18 cellular contexts compared by ENCODE assay signal in the genomic region with DNA sequence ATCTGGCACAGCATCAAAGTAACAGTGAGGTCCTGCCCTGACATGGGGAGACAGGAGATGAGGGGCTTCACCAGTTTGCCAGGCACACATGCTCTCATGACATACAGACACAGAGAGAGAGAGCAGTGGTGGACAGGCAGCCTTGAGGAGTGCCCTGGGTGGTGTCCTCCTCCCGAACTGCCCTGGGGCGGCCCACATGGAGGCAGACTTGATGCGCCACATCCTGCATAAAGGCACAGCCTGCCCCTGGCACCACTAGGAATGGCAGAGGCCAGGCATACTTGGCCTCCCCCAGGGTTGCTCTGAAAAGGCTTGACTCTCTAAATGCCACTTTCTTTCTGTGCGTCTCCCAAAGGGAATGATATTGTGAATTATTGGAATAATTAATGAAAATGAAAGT.
"Had no signal": no experiment of that assay in that cellular context is flagged by ENCODE, and none has a peak within 500 bp of the region (broad histone marks: within the 10 kb centered on the region; RNA-seq: fewer than 3 reads in every experiment).

No MANE protein-coding gene starts in this region.

- H3K36me3 Mint-ChIP-seq: activated naive CD4-positive, alpha-beta T cell treated with anti-CD3 and anti-CD28 coated beads, Interleukin-2, amount 50 U/mL, for 24 hours; brain; natural killer cell treated with Interleukin-12 subunit alpha and Interleukin-12 subunit beta and Interleukin-15 and Interleukin-18, amount 100 ng/mL, for 72 hours; stimulated activated naive B cell treated with anti-CD40 and anti-IgM and Interleukin-4, amounts not matched to agents 10 μg/mL and 1 μg/mL and 100 μg/mL, for 72 hours; T-cell had no signal

- H3K27ac ChIP-seq: heart left ventricle, lower lobe of right lung, WERI-Rb-1 had no signal

- DNase-seq: activated CD4-positive, alpha-beta T cell treated with anti-CD3 and anti-CD28 coated beads for 1 hour; activated CD4-positive, alpha-beta T cell treated with anti-CD3 and anti-CD28 coated beads, Interleukin-2, amount 50 U/mL, for 1 hour; activated CD8-positive, alpha-beta T cell treated with anti-CD3 and anti-CD28 coated beads, Interleukin-2, amount 10 ng/mL, durations not matched to agents 7 days and 5 days; activated gamma-delta T cell treated with Interleukin-2 at 50 U/mL for 16 hours; activated T-cell treated with anti-CD3 and anti-CD28 coated beads, Interleukin-2, amount 50 U/mL, for 1 hour; heart left ventricle; islet precursor cell; lower lobe of right lung; stimulated activated CD4-positive, alpha-beta T cell treated with anti-CD3 and anti-CD28 coated beads, Interleukin-2, amount 100 ng/mL, for 48 hours; stimulated activated CD8-positive, alpha-beta memory T cell treated with anti-CD3 and anti-CD28 coated beads, Interleukin-4, amount 100 ng/mL, for 48 hours; stimulated activated naive B cell treated with anti-CD40 and anti-IgM and Interleukin-4, amounts not matched to agents 10 μg/mL and 1 μg/mL and 100 μg/mL, for 72 hours; T-cell; WERI-Rb-1 had no signal

- H3K27me3 Mint-ChIP-seq: brain; natural killer cell treated with Interleukin-12 subunit alpha and Interleukin-12 subunit beta and Interleukin-15 and Interleukin-18, amount 100 ng/mL, for 72 hours had no signal

- H3K9me3 Mint-ChIP-seq: activated naive CD4-positive, alpha-beta T cell treated with anti-CD3 and anti-CD28 coated beads, Interleukin-2, amount 50 U/mL, for 24 hours; brain; stimulated activated naive B cell treated with anti-CD40 and anti-IgM and Interleukin-4, amounts not matched to agents 10 μg/mL and 1 μg/mL and 100 μg/mL, for 72 hours; T-cell; T-helper 2 cell treated with Interferon-gamma antibody and Interleukin-4, amounts not matched to agents 5 μg/mL and 100 μg/mL, for 36 hours had no signal

- H3K4me1 Mint-ChIP-seq: activated naive CD4-positive, alpha-beta T cell treated with anti-CD3 and anti-CD28 coated beads, Interleukin-2, amount 50 U/mL, for 24 hours; stimulated activated naive B cell treated with anti-CD40 and anti-IgM and Interleukin-4, amounts not matched to agents 10 μg/mL and 1 μg/mL and 100 μg/mL, for 72 hours; T-cell had no signal

- H3K36me3 ChIP-seq: heart left ventricle, lower lobe of right lung, pancreas, WERI-Rb-1 had no signal

- H3K4me3 Mint-ChIP-seq: activated CD8-positive, alpha-beta T cell treated with anti-CD3 and anti-CD28 coated beads, Interleukin-2, amount 10 ng/mL, durations not matched to agents 7 days and 5 days; activated naive CD4-positive, alpha-beta T cell treated with anti-CD3 and anti-CD28 coated beads, Interleukin-2, amount 50 U/mL, for 24 hours; brain; natural killer cell treated with Interleukin-12 subunit alpha and Interleukin-12 subunit beta and Interleukin-15 and Interleukin-18, amount 100 ng/mL, for 72 hours; stimulated activated naive B cell treated with anti-CD40 and anti-IgM and Interleukin-4, amounts not matched to agents 10 μg/mL and 1 μg/mL and 100 μg/mL, for 72 hours; T-cell; T-helper 2 cell treated with Interferon-gamma antibody and Interleukin-4, amounts not matched to agents 5 μg/mL and 100 μg/mL, for 36 hours had no signal

- H3K27ac Mint-ChIP-seq: activated CD8-positive, alpha-beta T cell treated with anti-CD3 and anti-CD28 coated beads, Interleukin-2, amount 10 ng/mL, durations not matched to agents 7 days and 5 days; activated naive CD4-positive, alpha-beta T cell treated with anti-CD3 and anti-CD28 coated beads, Interleukin-2, amount 50 U/mL, for 24 hours; natural killer cell treated with Interleukin-12 subunit alpha and Interleukin-12 subunit beta and Interleukin-15 and Interleukin-18, amount 100 ng/mL, for 72 hours; stimulated activated naive B cell treated with anti-CD40 and anti-IgM and Interleukin-4, amounts not matched to agents 10 μg/mL and 1 μg/mL and 100 μg/mL, for 72 hours; T-cell; T-helper 2 cell treated with Interferon-gamma antibody and Interleukin-4, amounts not matched to agents 5 μg/mL and 100 μg/mL, for 36 hours had no signal

- H3K27me3 ChIP-seq: heart left ventricle, pancreas had no signal

- H3K4me3 ChIP-seq: heart left ventricle, lower lobe of right lung, pancreas had no signal

- H3K9me3 ChIP-seq: heart left ventricle, lower lobe of right lung, pancreas had no signal
